21 cellular contexts compared by ENCODE assay signal in the genomic region with DNA sequence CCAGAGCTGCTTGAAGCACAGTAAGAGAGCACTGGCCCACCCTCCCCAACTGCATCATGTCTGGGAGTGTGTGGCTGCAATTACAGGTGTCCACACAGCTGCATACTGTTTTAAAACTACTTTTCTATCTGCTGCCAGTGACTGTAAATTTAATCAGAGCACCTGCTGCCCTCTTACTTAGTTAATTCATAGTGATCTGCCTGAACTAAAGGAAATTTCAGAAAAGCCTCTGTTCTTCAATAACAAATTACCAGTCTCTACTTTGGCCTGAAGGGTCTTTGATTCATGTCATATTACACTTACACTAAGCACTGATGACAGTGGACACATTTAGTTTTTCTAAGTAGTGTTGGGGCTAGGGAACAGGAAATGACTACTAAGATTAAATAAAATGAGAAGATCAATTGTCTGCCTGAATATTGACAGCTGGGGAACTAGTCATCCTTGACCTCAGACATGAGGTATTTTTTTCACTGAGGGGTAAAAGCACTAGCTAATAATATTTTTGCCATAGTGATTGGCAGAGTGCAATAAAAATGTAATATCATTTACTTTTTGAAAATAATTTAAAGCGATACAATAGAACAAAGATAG.
DNase-seq lines count a peak whose midpoint lies in the region; ATAC-seq and TF ChIP-seq lines count a peak whose summit lies in the region.
"Had no signal": no experiment of that assay in that cellular context is flagged by ENCODE, and none has a peak within 500 bp of the region (broad histone marks: within the 10 kb centered on the region; RNA-seq: fewer than 3 reads in every experiment).

No MANE protein-coding gene starts in this region.

- peak overlapping the region; percentile 35 for H3K27ac ChIP-seq in DOHH2 (ENCODE audit: low read depth, low read length)
- H3K27ac ChIP-seq: hepatocyte, tibial nerve had no signal

- no peaks in the 10 kb centered on the region for H4K20me1 ChIP-seq in DOHH2 (ENCODE audit: control insufficient read depth, insufficient read depth, low read depth, low read length)

- H3K27me3 Mint-ChIP-seq in T-cell, result no peaks in the 10 kb centered on the region
- H3K27me3 Mint-ChIP-seq: activated CD4-positive, alpha-beta memory T cell treated with anti-CD3 and anti-CD28 coated beads, Interleukin-2, amount 10 ng/mL, durations not matched to agents 7 days and 5 days; CD4-positive, alpha-beta memory T cell; stimulated activated naive CD8-positive, alpha-beta T cell treated with anti-CD3 and anti-CD28 coated beads, Interleukin-15, amount 100 ng/mL, for 72 hours had no signal

- no peak overlapping the region for H3K4me3 ChIP-seq in DOHH2 (ENCODE audit: low read length)
- H3K4me3 ChIP-seq: hepatocyte, tibial nerve had no signal

- POLR2A ChIA-PET in T-cell (lab: Charles Lee), result no interaction called here

- H3K36me3 ChIP-seq in DOHH2 (ENCODE audit: control insufficient read depth, low read length), result no peaks in the 10 kb centered on the region
- H3K36me3 ChIP-seq: tibial nerve had no signal

- CTCF ChIA-PET in T-cell (lab: Charles Lee), result no interaction called here

- no peaks in the 10 kb centered on the region for H3K27me3 ChIP-seq in DOHH2 (ENCODE audit: control insufficient read depth, low read length)
- H3K27me3 ChIP-seq: hepatocyte, tibial nerve had no signal

- DNase-seq in NCI-H1417 (lab: John Stamatoyannopoulos, UW) (peak in 2 of 3 experiments; percentile 31 to 82), NCI-H748 treated with DMSO at 0.1 percent for 48 hours (lab: John Stamatoyannopoulos, UW) (peak; percentile 76), myocyte (ENCODE audit: low read depth) (peak; percentile 39), KBM-7 (no peak), DMS 273 (lab: John Stamatoyannopoulos, UW; ENCODE audit: unreplicated experiment) (no peak), T-cell (no peak)
- DNase-seq: activated CD4-positive, alpha-beta memory T cell treated with anti-CD3 and anti-CD28 coated beads, Interleukin-2, amount 10 ng/mL, durations not matched to agents 7 days and 5 days; activated gamma-delta T cell treated with Interleukin-2 at 50 U/mL for 16 hours; activated T-cell treated with anti-CD3 and anti-CD28 coated beads for 4 hours; caudate nucleus; CD4-positive, alpha-beta memory T cell; H9; Kasumi-1; NCI-H187; NCI-H526 treated with DMSO at 0.1 percent for 48 hours; stimulated activated CD4-positive, alpha-beta T cell treated with anti-CD3 and anti-CD28 coated beads, Interleukin-4, amount 100 ng/mL, for 24 hours; stimulated activated naive CD8-positive, alpha-beta T cell treated with anti-CD3 and anti-CD28 coated beads, Interleukin-15, amount 100 ng/mL, for 72 hours had no signal

- H3K9me3 Mint-ChIP-seq in T-cell, result peaks cover 3 to 8% (median 5%) of the 10 kb centered on the region in 3 donors
- H3K9me3 Mint-ChIP-seq: stimulated activated naive CD8-positive, alpha-beta T cell treated with anti-CD3 and anti-CD28 coated beads, Interleukin-15, amount 100 ng/mL, for 72 hours had no signal

- no peak overlapping the region for H3K27ac Mint-ChIP-seq in T-cell
- H3K27ac Mint-ChIP-seq: activated CD4-positive, alpha-beta memory T cell treated with anti-CD3 and anti-CD28 coated beads, Interleukin-2, amount 10 ng/mL, durations not matched to agents 7 days and 5 days; CD4-positive, alpha-beta memory T cell; H9; stimulated activated naive CD8-positive, alpha-beta T cell treated with anti-CD3 and anti-CD28 coated beads, Interleukin-15, amount 100 ng/mL, for 72 hours had no signal

- no peaks in the 10 kb centered on the region for H3F3A ChIP-seq in DOHH2 (ENCODE audit: control insufficient read depth, insufficient read depth)

- H3K4me3 Mint-ChIP-seq in T-cell, result no peak overlapping the region
- H3K4me3 Mint-ChIP-seq: activated CD4-positive, alpha-beta memory T cell treated with anti-CD3 and anti-CD28 coated beads, Interleukin-2, amount 10 ng/mL, durations not matched to agents 7 days and 5 days; CD4-positive, alpha-beta memory T cell; H9; stimulated activated naive CD8-positive, alpha-beta T cell treated with anti-CD3 and anti-CD28 coated beads, Interleukin-15, amount 100 ng/mL, for 72 hours had no signal

- H3K4me2 ChIP-seq in DOHH2 (ENCODE audit: low read length), result 0 out of 2 replicates have a peak overlapping the region, but pooled peaks have one; percentile 13
- H3K4me2 ChIP-seq: hepatocyte had no signal

- in situ Hi-C loops in KBM-7 (cut with MboI; ENCODE audit: low pct_unique_long_range_greater_than_20kb, low sequenced_read_pairs), result no loop called here

- no peak for TF ChIP-seq CTCF in DOHH2 (IDR thresholded peaks at IDR 0.05; ENCODE audit: low read depth, low read length, poor library complexity, severe bottlenecking)

- no peaks in the 10 kb centered on the region for H3K9me3 ChIP-seq in DOHH2 (ENCODE audit: control insufficient read depth, insufficient read depth, low read length)
- H3K9me3 ChIP-seq: tibial nerve had no signal

- H3K9me2 ChIP-seq in DOHH2 (replicated peaks; ENCODE audit: control insufficient read depth, low read length), result no peaks in the 10 kb centered on the region; the same call in 1 of the 2 replicates

- H3K4me1 ChIP-seq in DOHH2 (ENCODE audit: control insufficient read depth, low read length), result peaks cover 11% of the 10 kb centered on the region
- H3K4me1 ChIP-seq: tibial nerve had no signal

- no peaks in the 10 kb centered on the region for H3K36me3 Mint-ChIP-seq in T-cell
- H3K36me3 Mint-ChIP-seq: CD4-positive, alpha-beta memory T cell had no signal

- no peaks in the 10 kb centered on the region for H3K4me1 Mint-ChIP-seq in T-cell
- H3K4me1 Mint-ChIP-seq: activated CD4-positive, alpha-beta memory T cell treated with anti-CD3 and anti-CD28 coated beads, Interleukin-2, amount 10 ng/mL, durations not matched to agents 7 days and 5 days; CD4-positive, alpha-beta memory T cell; stimulated activated naive CD8-positive, alpha-beta T cell treated with anti-CD3 and anti-CD28 coated beads, Interleukin-15, amount 100 ng/mL, for 72 hours had no signal

- no peaks in the 10 kb centered on the region for H3K79me2 ChIP-seq in DOHH2 (ENCODE audit: control insufficient read depth, low read length)
- H3K79me2 ChIP-seq: hepatocyte had no signal

- ATAC-seq in T-cell (replicated peaks in 1 of 4), result no peak
- ATAC-seq: Panc1; stimulated activated naive CD8-positive, alpha-beta T cell treated with anti-CD3 and anti-CD28 coated beads, Interleukin-15, amount 100 ng/mL, for 72 hours had no signal

Comparison
In these comparisons a context has a peak if more than half of its experiments do, and no peak if none do; other contexts are left out.
1. DNase-seq: peak in NCI-H1417 (2 of 3), NCI-H748 treated with DMSO at 0.1 percent for 48 hours (single experiment) and myocyte (single experiment); none in KBM-7 (single experiment), DMS 273 (single experiment) and T-cell (0 of 34).